In the genomic region with DNA sequence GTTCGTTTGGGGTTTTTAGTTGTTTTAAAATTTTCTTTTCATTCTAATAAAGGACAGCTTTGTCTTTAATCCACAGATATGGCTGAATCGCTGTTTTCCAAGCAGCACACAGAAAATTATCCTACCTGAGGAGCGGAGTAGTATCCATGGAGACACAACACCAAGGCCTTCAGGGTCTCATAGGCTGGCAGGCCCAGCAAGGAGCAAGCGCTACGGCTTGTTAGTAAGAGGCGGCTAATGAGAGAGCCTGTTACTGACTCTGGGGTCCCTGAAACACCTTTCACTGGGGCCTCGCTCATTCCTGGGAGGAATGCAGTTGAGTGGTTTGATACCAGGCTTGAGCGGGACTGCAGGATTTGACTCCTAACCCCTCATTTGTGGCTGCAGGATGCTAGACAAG, we compare ENCODE assay signal across 31 cellular contexts.
"Had no signal": no experiment of that assay in that cellular context is flagged by ENCODE, and none has a peak within 500 bp of the region (broad histone marks: within the 10 kb centered on the region; RNA-seq: fewer than 3 reads in every experiment).

No MANE protein-coding gene starts in this region.

- H3K27ac ChIP-seq: adrenal gland, body of pancreas, brain microvascular endothelial cell, breast epithelium, VCaP had no signal

- DNase-seq: activated B cell treated with CpG ODN at 0.5 μM for 24 hours; activated CD4-positive, alpha-beta memory T cell treated with anti-CD3 and anti-CD28 coated beads for 36 hours; activated CD4-positive, alpha-beta T cell treated with anti-CD3 and anti-CD28 coated beads for 4 hours; activated CD4-positive, alpha-beta T cell treated with anti-CD3 and anti-CD28 coated beads, Interleukin-2, amount 10 ng/mL, durations not matched to agents 24 days and 14 days; activated CD4-positive, alpha-beta T cell treated with anti-CD3 and anti-CD28 coated beads, Interleukin-2, amount 50 U/mL, for 1 hour; activated CD4-positive, alpha-beta T cell treated with anti-CD3 and anti-CD28 coated beads, Interleukin-2, amount 50 U/mL, for 4 hours; activated CD4-positive, CD25-positive, alpha-beta regulatory T cell treated with anti-CD3 and anti-CD28 coated beads, Interleukin-2, amount 50 U/mL, for 72 hours; activated CD8-positive, alpha-beta memory T cell treated with anti-CD3 and anti-CD28 coated beads, Interleukin-2, amount 50 U/mL, for 4 hours; activated CD8-positive, alpha-beta T cell treated with anti-CD3 and anti-CD28 coated beads for 36 hours; activated effector memory CD4-positive, alpha-beta T cell treated with anti-CD3 and anti-CD28 coated beads, Interleukin-2, amount 50 U/mL, for 16 hours; activated gamma-delta T cell treated with Interleukin-2 at 50 U/mL for 16 hours; activated naive CD4-positive, alpha-beta T cell; activated naive CD4-positive, alpha-beta T cell treated with anti-CD3 and anti-CD28 coated beads for 36 hours; activated naive CD4-positive, alpha-beta T cell treated with anti-CD3 and anti-CD28 coated beads, Interleukin-2, amount 50 U/mL, for 16 hours; activated naive CD8-positive, alpha-beta T cell treated with anti-CD3 and anti-CD28 coated beads for 36 hours; activated T-cell treated with anti-CD3 and anti-CD28 coated beads for 4 hours; activated T-cell treated with anti-CD3 and anti-CD28 coated beads, Interleukin-2, amount 50 U/mL, for 1 hour; activated T-cell treated with anti-CD3 and anti-CD28 coated beads, Interleukin-2, amount 50 U/mL, for 4 hours; activated T-cell treated with anti-CD3 and anti-CD28 coated beads, Interleukin-2, amount 50 U/mL, for 72 hours; adrenal gland; amniotic stem cell; aorta; body of pancreas; brain microvascular endothelial cell; central memory CD4-positive, alpha-beta T cell; cerebellar nuclear complex; T-helper 1 cell; T-helper 2 cell; T-helper 9 cell had no signal
